In genomic region chr19:8832132-8833021, GRCh38 we compare ENCODE assay signal across 8 cellular contexts. TPM values are rescaled to one million over a fixed set of nuclear protein-coding genes. Genes with fewer than 3 reads are reported as not detected.
DNase-seq lines count a peak whose midpoint lies in the region; ATAC-seq, FAIRE-seq and TF ChIP-seq lines count a peak whose summit lies in the region.

TSS of gene MBD3L1 (plus strand) at chr19:8832377. CDS start at chr19:8842679, 10,302 bp downstream.
TSS of gene ZNF558 (minus strand) at chr19:8832304. CDS start at chr19:8822659, 9,645 bp downstream.

- dilution Hi-C loops in endothelial cell of umbilical vein (cut with MboI; ENCODE audit: extremely low pct_ligation_motif_present, low sequenced_read_pairs) = no loop called here

- no peaks in the 10 kb centered on the region for H3K27me3 ChIP-seq in CD4-positive, alpha-beta memory T cell (ENCODE audit: insufficient read depth, low read length)
- no peaks in the 10 kb centered on the region for H3K27me3 ChIP-seq in NT2/D1 (ENCODE audit: insufficient read depth, insufficient read length)
- H3K27me3 ChIP-seq in endothelial cell of umbilical vein (ENCODE audit: control insufficient read depth in 2 of 2, insufficient read depth in 2 of 2, low read length in 2 of 2) = no peaks in the 10 kb centered on the region

- TF ChIP-seq POLR2A in endothelial cell of umbilical vein (IDR thresholded peaks at IDR 0.05; ENCODE audit: low read depth, low read length) = no peak

- no peaks in the 10 kb centered on the region for H3K9me3 Mint-ChIP-seq in CD4-positive, alpha-beta memory T cell

- POLR2A ChIA-PET in CD4-positive, alpha-beta memory T cell (lab: Charles Lee; ENCODE audit: partially characterized antibody) = interaction anchor here (1.1 kb wide), 2 partner anchors 22 to 936 kb away, joined by 3 to 4 read pairs; partner anchors contain the start of gene ZNF846
- POLR2A ChIA-PET in endothelial cell of umbilical vein (lab: Charles Lee) = no interaction called here

- peak within 1 kb of the TSS; percentile 48 for H3K4me2 ChIP-seq in endothelial cell of umbilical vein (ENCODE audit: insufficient read depth, low read length)

- H3K27me3 Mint-ChIP-seq in CD4-positive, alpha-beta memory T cell = no peaks in the 10 kb centered on the region

- intact Hi-C loops in CD4-positive, alpha-beta memory T cell (cut with micrococcal nuclease) = loop anchor here (2.0 to 10.0 kb wide), 2 partner anchors 178 to 492 kb away; partner anchors contain the start of gene ZNF559
- intact Hi-C loops in endothelial cell of umbilical vein (cut with micrococcal nuclease) = no loop called here

- ATAC-seq in GM19468 (IDR thresholded peaks at IDR 0.05; ENCODE audit: extremely low read depth, unreplicated experiment) = peak; percentile 67

- peaks cover 15% of the 10 kb centered on the region for H3K4me1 ChIP-seq in CD4-positive, alpha-beta memory T cell (ENCODE audit: insufficient read depth, low read length)
- H3K4me1 ChIP-seq in NT2/D1 (ENCODE audit: insufficient read depth, insufficient read length) = peaks cover 2% of the 10 kb centered on the region
- H3K4me1 ChIP-seq in endothelial cell of umbilical vein (ENCODE audit: control insufficient read depth, extremely low read depth, insufficient read depth, low read length) = no peaks in the 10 kb centered on the region

- H4K20me1 ChIP-seq in endothelial cell of umbilical vein (replicated peaks; ENCODE audit: control insufficient read depth, extremely low read depth, insufficient read depth, low read length) = no peaks in the 10 kb centered on the region

- H3K4me1 Mint-ChIP-seq in CD4-positive, alpha-beta memory T cell = peaks cover 21 to 30% (median 25%) of the 10 kb centered on the region in 4 donors

- H3K9me3 ChIP-seq in CD4-positive, alpha-beta memory T cell (ENCODE audit: control insufficient read depth in 1 of 2, low read length in 2 of 2) = no peaks in the 10 kb centered on the region
- H3K9me3 ChIP-seq in NT2/D1 (ENCODE audit: insufficient read depth, low read length) = no peaks in the 10 kb centered on the region
- H3K9me3 ChIP-seq in endothelial cell of umbilical vein (replicated peaks; ENCODE audit: control insufficient read depth, insufficient read depth, low read length) = no peaks in the 10 kb centered on the region

- H3K27ac Mint-ChIP-seq in CD4-positive, alpha-beta memory T cell = peak within 1 kb of the TSS; percentile 96 to 99 (median 98)

- no peak for TF ChIP-seq CTCF in endothelial cell of umbilical vein (IDR thresholded peaks at IDR 0.05; ENCODE audit: extremely low read depth in 1 of 2, insufficient read depth in 1 of 2, low read depth in 1 of 2, low read length in 2 of 2)

- BruUV-seq in endothelial cell of umbilical vein (replicated peaks; lab: Mats Ljungman, UMichigan) = no TSS peak

- peak within 1 kb of the TSS; percentile 83 to 98 (median 92) for H3K4me3 Mint-ChIP-seq in CD4-positive, alpha-beta memory T cell

- H3K79me2 ChIP-seq in endothelial cell of umbilical vein (ENCODE audit: control insufficient read depth, insufficient read depth, low read length) = no peaks in the 10 kb centered on the region

- H2AFZ ChIP-seq in endothelial cell of umbilical vein (ENCODE audit: low read depth, low read length) = peak within 1 kb of the TSS; percentile 76

- FAIRE-seq in endothelial cell of umbilical vein (lab: Jason Lieb, UNC) = no peak

- no peaks in the 10 kb centered on the region for H3K36me3 ChIP-seq in CD4-positive, alpha-beta memory T cell (ENCODE audit: insufficient read depth, low read length)
- H3K36me3 ChIP-seq in NT2/D1 (ENCODE audit: insufficient read depth, insufficient read length, low read length) (peaks cover 24% of the 10 kb centered on the region), endothelial cell of umbilical vein (ENCODE audit: control insufficient read depth in 2 of 2, extremely low read depth in 1 of 2, insufficient read depth in 2 of 2, low read length in 2 of 2) (no peaks in the 10 kb centered on the region)

- H3K9me1 ChIP-seq in endothelial cell of umbilical vein (replicated peaks; ENCODE audit: control insufficient read depth, extremely low read depth, insufficient read depth, low read length) = no peaks in the 10 kb centered on the region

- H3K4me3 ChIP-seq in CD4-positive, alpha-beta memory T cell (ENCODE audit: low read length in 2 of 2) = peak within 1 kb of the TSS; percentile 79 to 84
- H3K4me3 ChIP-seq in NT2/D1 (ENCODE audit: insufficient read length, low read depth) = peak within 1 kb of the TSS; percentile 90
- H3K4me3 ChIP-seq in endothelial cell of umbilical vein (replicated peaks in 1 of 3; ENCODE audit: insufficient read depth in 1 of 3, low read depth in 1 of 3, low read length in 3 of 3) = peak within 1 kb of the TSS in 2 of 3 experiments; percentile 29 to 37

- DNase-seq in CD4-positive, alpha-beta memory T cell = peak; percentile 100
- DNase-seq in HT1080 (ENCODE audit: low read depth) = peak; percentile 27
- peak; percentile 97 for DNase-seq in NT2/D1 (ENCODE audit: low read depth, low spot score)
- peak; percentile 98 for DNase-seq in activated T-cell treated with anti-CD3 and anti-CD28 coated beads for 1 hour (ENCODE audit: low read depth)
- peak; percentile 8 for DNase-seq in endothelial cell of umbilical vein (ENCODE audit: low read depth, low spot score)
- peak; percentile 90 for DNase-seq in middle frontal gyrus (ENCODE audit: extremely low spot score, low spot score)
- peak; percentile 96 to 97 for DNase-seq in stimulated activated CD8-positive, alpha-beta memory T cell treated with anti-CD3 and anti-CD28 coated beads, Interleukin-2, amount 100 ng/mL, for 48 hours (ENCODE audit: low read depth in 2 of 2)

- CTCF ChIA-PET in CD4-positive, alpha-beta memory T cell (lab: Charles Lee; ENCODE audit: partially characterized antibody) = no interaction called here
- CTCF ChIA-PET in endothelial cell of umbilical vein (lab: Charles Lee) = no interaction called here

- H3K36me3 Mint-ChIP-seq in CD4-positive, alpha-beta memory T cell = peaks cover 16 to 18% of the 10 kb centered on the region in 2 donors

- H3K27ac ChIP-seq in CD4-positive, alpha-beta memory T cell (ENCODE audit: low read depth, low read length) = peak within 1 kb of the TSS; percentile 81
- H3K27ac ChIP-seq in endothelial cell of umbilical vein (ENCODE audit: insufficient read depth, low read depth, low read length) = no peak within 1 kb of the TSS

- H3K9ac ChIP-seq in NT2/D1 (ENCODE audit: insufficient read length, low read depth) = peak within 1 kb of the TSS; percentile 91
- H3K9ac ChIP-seq in endothelial cell of umbilical vein (replicated peaks; ENCODE audit: extremely low read depth, insufficient read depth, low read length) = peak within 1 kb of the TSS; percentile 59

TF ChIP-seq in endothelial cell of umbilical vein, 7 proteins besides CTCF, POLR2A, EP300 and RAD21:
- TF ChIP-seq JUN (IDR thresholded peaks at IDR 0.05; ENCODE audit: borderline replicate concordance, insufficient read depth, insufficient read length, low read depth) (no peak), EZH2 (IDR thresholded peaks at IDR 0.05; ENCODE audit: borderline replicate concordance, low read depth, low read length, severe bottlenecking) (no peak), MAX (IDR thresholded peaks at IDR 0.05; ENCODE audit: insufficient read depth, insufficient read length) (no peak), FOS (IDR thresholded peaks at IDR 0.05; ENCODE audit: borderline replicate concordance, insufficient read depth, low read length) (no peak), GATA2 (IDR thresholded peaks at IDR 0.05; ENCODE audit: insufficient read depth, insufficient read length, low read depth, low read length) (no peak), POLR2AphosphoS5 (IDR thresholded peaks at IDR 0.05; ENCODE audit: insufficient read depth, low read depth, low read length) (no peak), MYC (IDR thresholded peaks at IDR 0.05; ENCODE audit: low read depth, low read length) (no peak)

RNA-seq across cellular contexts. Expression of gene MBD3L1, which starts in this region (rescaled TPM):
- not detected for total RNA-seq in CD4-positive, alpha-beta memory T cell
- not detected for polyA plus RNA-seq in CD4-positive, alpha-beta memory T cell
- not detected in 2 replicates for total RNA-seq in HT1080 (2014; rRNA removed; shearing (Covaris generic))
- polyA plus RNA-seq in HT1080 (2015; cell fraction: cytosol; rRNA removed) = not detected in 2 replicates
- not detected in 2 replicates for polyA plus RNA-seq in HT1080 (2015; cell fraction: nucleus; rRNA removed)
- total RNA-seq in endothelial cell of umbilical vein = not detected in 2 replicates
- not detected in 2 replicates for polyA plus RNA-seq in endothelial cell of umbilical vein
- not detected in 2 replicates for polyA plus RNA-seq in endothelial cell of umbilical vein (2011; cell fraction: cytosol; rRNA removed)
- polyA plus RNA-seq in endothelial cell of umbilical vein (2011; cell fraction: nucleus; rRNA removed) = not detected in 2 replicates
- not detected in 2 replicates for polyA plus RNA-seq in endothelial cell of umbilical vein (2012)
- polyA minus RNA-seq in endothelial cell of umbilical vein = not detected in 2 replicates
- polyA minus RNA-seq in endothelial cell of umbilical vein (2011; cell fraction: cytosol; rRNA and poly(A)+ RNA removed) = not detected
- polyA minus RNA-seq in endothelial cell of umbilical vein (2011; cell fraction: nucleus; rRNA and poly(A)+ RNA removed) = not detected in 2 replicates

RNA-seq across cellular contexts. Expression of gene ZNF558, which starts in this region (rescaled TPM):
- 10 to 100 TPM; 44.6 to 45.3 TPM for total RNA-seq in CD4-positive, alpha-beta memory T cell
- 10 to 100 TPM in 1 of 2 donors, 1 to 10 TPM in 1; 7.4 to 10.6 TPM for polyA plus RNA-seq in CD4-positive, alpha-beta memory T cell
- total RNA-seq in HT1080 (2014; rRNA removed; shearing (Covaris generic)) = 0.11 and 0.13 TPM in 2 replicates
- 8.1 and 10.1 TPM in 2 replicates for polyA plus RNA-seq in HT1080 (2015; cell fraction: cytosol; rRNA removed)
- 36.6 and 41.2 TPM in 2 replicates for polyA plus RNA-seq in HT1080 (2015; cell fraction: nucleus; rRNA removed)
- total RNA-seq in endothelial cell of umbilical vein = 0.76 and 4.2 TPM in 2 replicates
- polyA plus RNA-seq in endothelial cell of umbilical vein = 0.35 and 0.72 TPM in 2 replicates
- polyA plus RNA-seq in endothelial cell of umbilical vein (2011; cell fraction: cytosol; rRNA removed) = 0.37 and 0.61 TPM in 2 replicates
- 3.9 and 5.1 TPM in 2 replicates for polyA plus RNA-seq in endothelial cell of umbilical vein (2011; cell fraction: nucleus; rRNA removed)
- polyA plus RNA-seq in endothelial cell of umbilical vein (2012) = 0.05 TPM in 1 of 2 replicates, not detected in the other
- 0.68 and 2.0 TPM in 2 replicates for polyA minus RNA-seq in endothelial cell of umbilical vein
- 7.0 TPM for polyA minus RNA-seq in endothelial cell of umbilical vein (2011; cell fraction: cytosol; rRNA and poly(A)+ RNA removed)
- 0.53 and 0.67 TPM in 2 replicates for polyA minus RNA-seq in endothelial cell of umbilical vein (2011; cell fraction: nucleus; rRNA and poly(A)+ RNA removed)

Comparison
In these comparisons a context has a peak if more than half of its experiments do, and no peak if none do; other contexts are left out.
1. DNase-seq: peak in every context shown above with its lines; median percentile 100 in CD4-positive, alpha-beta memory T cell; 98 in activated T-cell treated with anti-CD3 and anti-CD28 coated beads for 1 hour; 97 in NT2/D1; 96 in stimulated activated CD8-positive, alpha-beta memory T cell treated with anti-CD3 and anti-CD28 coated beads, Interleukin-2, amount 100 ng/mL, for 48 hours; 90 in middle frontal gyrus; 27 in HT1080; 8 in endothelial cell of umbilical vein.
2. H3K4me3 ChIP-seq: peak in every context shown above with its lines; median percentile 90 in NT2/D1; 82 in CD4-positive, alpha-beta memory T cell; 33 in endothelial cell of umbilical vein.